Comparison of ENCODE assay signal across 20 cellular contexts in genomic region chr1:3211996-3212395, GRCh38.
"Had no signal": no experiment of that assay in that cellular context is flagged by ENCODE, and none has a peak within 500 bp of the region (broad histone marks: within the 10 kb centered on the region; RNA-seq: fewer than 3 reads in every experiment).

No MANE protein-coding gene starts in this region.

- FAIRE-seq: TTC549 had no signal

- H3K9me3 ChIP-seq: heart right ventricle, left lung, suprapubic skin had no signal

- H3K4me1 ChIP-seq: left lung, suprapubic skin had no signal

- ATAC-seq: activated CD8-positive, alpha-beta T cell treated with anti-CD3 and anti-CD28 coated beads for 36 hours; activated T-cell treated with anti-CD3 and anti-CD28 coated beads, Interleukin-2, amount 50 U/mL, for 4 hours; heart right ventricle; left lung; naive thymus-derived CD8-positive, alpha-beta T cell; sciatic nerve; stimulated activated naive CD8-positive, alpha-beta T cell treated with anti-CD3 and anti-CD28 coated beads, Interleukin-15, Interleukin-2, amounts not matched to agents 100 U/mL and 50 U/mL, for 24 hours had no signal

- H3K27ac ChIP-seq: epithelial cell of prostate, heart right ventricle, left lung, suprapubic skin had no signal

- H3K27me3 ChIP-seq: heart right ventricle had no signal

- H3K36me3 ChIP-seq: heart right ventricle, left lung, suprapubic skin had no signal

- H3K4me3 ChIP-seq: heart right ventricle, left lung, suprapubic skin had no signal

- DNase-seq: activated B cell treated with CpG ODN at 0.5 μM for 24 hours; activated CD4-positive, alpha-beta T cell treated with anti-CD3 and anti-CD28 coated beads for 48 hours; activated CD8-positive, alpha-beta T cell treated with anti-CD3 and anti-CD28 coated beads for 36 hours; activated effector memory CD4-positive, alpha-beta T cell treated with Interleukin-2 at 50 U/mL for 16 hours; activated naive CD4-positive, alpha-beta T cell treated with anti-CD3 and anti-CD28 coated beads, Interleukin-2, amount 50 U/mL, for 16 hours; activated T-cell treated with anti-CD3 and anti-CD28 coated beads, Interleukin-2, amount 50 U/mL, for 4 hours; central memory CD4-positive, alpha-beta T cell; effector memory CD4-positive, alpha-beta T cell; foreskin melanocyte; heart right ventricle; islet precursor cell; left lung; mammary epithelial cell; naive thymus-derived CD8-positive, alpha-beta T cell; stimulated activated naive CD8-positive, alpha-beta T cell treated with anti-CD3 and anti-CD28 coated beads, Interleukin-15, Interleukin-2, amounts not matched to agents 100 U/mL and 50 U/mL, for 24 hours; SW 1271 had no signal
